ENCODE assay signal across 9 cellular contexts in the genomic region with DNA sequence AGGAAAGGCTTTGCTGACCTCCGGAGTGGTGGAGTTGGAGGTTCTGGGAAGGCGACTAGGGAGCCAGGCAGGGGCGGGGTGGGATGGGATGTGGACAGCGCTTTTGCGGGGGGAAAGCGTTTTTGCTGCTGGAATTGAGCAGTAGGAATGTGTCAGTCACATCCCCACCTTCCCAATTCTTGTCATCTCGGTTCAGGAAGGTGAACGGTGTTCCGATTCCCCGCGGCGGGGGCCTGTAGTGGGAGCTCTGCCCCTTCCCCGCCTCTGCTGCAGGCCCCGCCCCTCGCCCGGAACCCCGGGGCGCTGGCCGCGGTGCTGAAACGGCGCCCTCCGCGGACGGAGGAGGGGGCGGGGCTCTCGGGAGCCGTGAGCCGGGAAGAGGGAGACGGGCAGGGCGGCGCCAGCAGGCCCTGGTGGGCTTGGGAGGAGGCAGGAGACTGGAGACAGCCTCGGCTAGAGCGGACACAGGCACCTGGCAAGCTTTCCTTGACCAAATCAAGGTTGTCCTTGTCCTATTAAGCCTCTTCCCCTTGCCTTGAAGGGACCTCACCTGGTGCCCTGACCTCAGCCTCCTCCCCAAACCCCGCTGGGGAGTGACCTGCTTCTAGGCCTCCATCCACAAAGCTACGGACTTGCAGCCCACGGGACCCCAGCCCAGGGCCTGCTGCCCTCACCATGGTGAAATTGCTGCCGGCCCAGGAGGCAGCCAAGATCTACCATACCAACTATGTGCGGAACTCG. TPM values are rescaled to one million over a fixed set of nuclear protein-coding genes. Genes with fewer than 3 reads are reported as not detected.
A peak's percentile ranks its signal among the peaks of the same experiment; 100 is the strongest.
DNase-seq lines count a peak whose midpoint lies in the region; ATAC-seq and TF ChIP-seq lines count a peak whose summit lies in the region.
"Had no signal": no experiment of that assay in that cellular context is flagged by ENCODE, and none has a peak within 500 bp of the region (broad histone marks: within the 10 kb centered on the region; RNA-seq: fewer than 3 reads in every experiment).

LHFPL5 (plus strand) TSS at position 357 of the 741 bp plus-strand sequence; CDS start at position 676, 319 bp downstream.

- peak; percentile 13 for TF ChIP-seq CTCF in NB4 (IDR thresholded peaks at IDR 0.05; ENCODE audit: low read depth, low read length)
- TF ChIP-seq CTCF in lung (IDR thresholded peaks at IDR 0.05; ENCODE audit: control extremely low read depth, extremely low read depth): no peak
- TF ChIP-seq CTCF in stomach (IDR thresholded peaks at IDR 0.05): no peak

- H3K36me3 ChIP-seq in lung (ENCODE audit: control insufficient read depth in 2 of 2, insufficient read depth in 2 of 2, low read length in 2 of 2) (no peaks in the 10 kb centered on the region), stomach (no peaks in the 10 kb centered on the region)

- H3K27me3 ChIP-seq in lung (ENCODE audit: control insufficient read depth, insufficient read depth) (peaks cover 6% of the 10 kb centered on the region), stomach (peaks cover 0 to 54% (median 12%) of the 10 kb centered on the region in 3 donors)

- intact Hi-C loops in stomach (cut with DNase I; ENCODE audit: low total_unique reads): no loop called here

- H3K9me3 ChIP-seq in lung (ENCODE audit: control insufficient read depth in 2 of 2, insufficient read depth in 1 of 2, low read length in 1 of 2) (no peaks in the 10 kb centered on the region), stomach (no peaks in the 10 kb centered on the region)

- H3K4me3 ChIP-seq in NB4 (ENCODE audit: low read depth, low read length) (no peak within 1 kb of the TSS), lung (no peak within 1 kb of the TSS), stomach (peak within 1 kb of the TSS; percentile 3 to 37 (median 23))

- TF ChIP-seq EP300 in stomach (IDR thresholded peaks at IDR 0.05): no peak

- 12 to 14% methylated on average over 39 to 40 of the region's 40 CpGs for WGBS in lung, 2 donors
- WGBS in stomach, 5 donors: 12 to 22% (median 13%) methylated on average over 18 to 40 of the region's 40 CpGs

- H3K27ac ChIP-seq in lung (ENCODE audit: low read depth in 1 of 2, low read length in 1 of 2) (no peak within 1 kb of the TSS), stomach (no peak within 1 kb of the TSS)

- ATAC-seq in lung (ENCODE audit: insufficient read depth, low FRiP score) (peak; percentile 77), GM19324 (IDR thresholded peaks at IDR 0.05; ENCODE audit: low FRiP score, unreplicated experiment) (no peak), HG03521 (IDR thresholded peaks at IDR 0.05; ENCODE audit: unreplicated experiment) (no peak)

- TF ChIP-seq POLR2A in NB4 (IDR thresholded peaks at IDR 0.05; ENCODE audit: extremely low read depth, insufficient read length): no peak
- TF ChIP-seq POLR2A in stomach (IDR thresholded peaks at IDR 0.05): no peak

- peak; percentile 40 for DNase-seq in DMS79 (lab: John Stamatoyannopoulos, UW)
- peak; percentile 61 for DNase-seq in NB4 (ENCODE audit: low read depth)
- DNase-seq in T-helper 9 cell: peak; percentile 34
- peak; percentile 8 for DNase-seq in cerebellum (ENCODE audit: low spot score)
- no peak for DNase-seq in lung (ENCODE audit: low spot score)
- DNase-seq in stomach: peak; percentile 49

- no peaks in the 10 kb centered on the region for H3K4me1 ChIP-seq in lung (ENCODE audit: control insufficient read depth in 2 of 2, insufficient read depth in 2 of 2, low read length in 2 of 2)
- peaks cover 0 to 9% (median 8%) of the 10 kb centered on the region in 4 donors for H3K4me1 ChIP-seq in stomach

RNA-seq across cellular contexts. Expression of gene LHFPL5, which starts in this region (rescaled TPM):
- total RNA-seq in cerebellum: 1.00 TPM
- total RNA-seq in lung: not detected
- polyA plus RNA-seq in lung: not detected
- total RNA-seq in stomach: not detected
- not detected for polyA plus RNA-seq in stomach
- total RNA-seq: HT1080 had no signal

Comparison
In these comparisons a context has a peak if more than half of its experiments do, and no peak if none do; other contexts are left out.
1. Peak in DNase-seq in cerebellum; RNA of the gene not detected or under 1 TPM.
2. Peak in ATAC-seq in lung; RNA of the gene not detected or under 1 TPM.
3. Peak in DNase-seq and H3K4me3 ChIP-seq in stomach; RNA of the gene not detected or under 1 TPM.